18 cellular contexts compared by ENCODE assay signal in the genomic region with DNA sequence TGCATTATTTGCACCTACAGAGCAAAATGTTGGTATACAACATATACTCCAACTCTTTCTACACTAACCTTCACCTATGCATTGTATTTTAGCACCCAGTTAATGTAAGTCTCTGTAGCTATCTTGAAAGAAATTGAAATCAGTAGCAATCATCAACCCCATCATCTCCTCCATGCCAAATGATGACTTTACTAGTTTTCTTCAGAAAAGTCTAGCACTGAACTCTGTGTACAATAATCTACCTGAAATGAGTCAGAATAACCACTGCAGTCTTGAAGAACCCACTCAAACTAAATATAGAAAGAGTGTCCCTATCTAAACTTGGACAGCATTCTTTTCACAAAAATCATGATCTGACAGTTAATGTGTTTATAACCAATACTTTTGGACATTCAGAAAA. TPM values are rescaled to one million over a fixed set of nuclear protein-coding genes. Genes with fewer than 3 reads are reported as not detected.
DNase-seq lines count a peak whose midpoint lies in the region; ATAC-seq, FAIRE-seq and TF ChIP-seq lines count a peak whose summit lies in the region.
"Had no signal": no experiment of that assay in that cellular context is flagged by ENCODE, and none has a peak within 500 bp of the region (broad histone marks: within the 10 kb centered on the region; RNA-seq: fewer than 3 reads in every experiment).

No MANE protein-coding gene starts in this region.

- H3K79me2 ChIP-seq in astrocyte (ENCODE audit: insufficient read depth, low read length): peaks cover 91% of the 10 kb centered on the region

- H3K36me3 ChIP-seq in astrocyte (ENCODE audit: insufficient read depth, low read length) (no peaks in the 10 kb centered on the region), skeletal muscle satellite cell (ENCODE audit: insufficient read depth, low read length) (peaks cover 74% of the 10 kb centered on the region)

- no peaks in the 10 kb centered on the region for H3K27me3 Mint-ChIP-seq in activated CD8-positive, alpha-beta T cell treated with anti-CD3 and anti-CD28 coated beads for 36 hours
- H3K27me3 Mint-ChIP-seq in activated CD8-positive, alpha-beta T cell treated with anti-CD3 and anti-CD28 coated beads, Interleukin-2, amount 10 ng/mL, durations not matched to agents 7 days and 5 days (ENCODE audit: low read depth): no peaks in the 10 kb centered on the region
- H3K27me3 Mint-ChIP-seq in astrocyte (ENCODE audit: low read depth, unreplicated experiment): no peaks in the 10 kb centered on the region
- H3K27me3 Mint-ChIP-seq: natural killer cell treated with Interleukin-12 subunit alpha and Interleukin-12 subunit beta and Interleukin-15 and Interleukin-18, amount 100 ng/mL, for 72 hours had no signal

- no peak overlapping the region for H3K4me3 Mint-ChIP-seq in activated CD8-positive, alpha-beta T cell treated with anti-CD3 and anti-CD28 coated beads for 36 hours
- H3K4me3 Mint-ChIP-seq in activated CD8-positive, alpha-beta T cell treated with anti-CD3 and anti-CD28 coated beads, Interleukin-2, amount 10 ng/mL, durations not matched to agents 7 days and 5 days: no peak overlapping the region
- no peak overlapping the region for H3K4me3 Mint-ChIP-seq in astrocyte (ENCODE audit: unreplicated experiment)
- H3K4me3 Mint-ChIP-seq: natural killer cell treated with Interleukin-12 subunit alpha and Interleukin-12 subunit beta and Interleukin-15 and Interleukin-18, amount 100 ng/mL, for 72 hours; WTC11 had no signal

- no peaks in the 10 kb centered on the region for H3K36me3 Mint-ChIP-seq in activated CD8-positive, alpha-beta T cell treated with anti-CD3 and anti-CD28 coated beads for 36 hours (ENCODE audit: low read depth)
- H3K36me3 Mint-ChIP-seq in activated CD8-positive, alpha-beta T cell treated with anti-CD3 and anti-CD28 coated beads, Interleukin-2, amount 10 ng/mL, durations not matched to agents 7 days and 5 days (ENCODE audit: low read depth): peaks cover 12% of the 10 kb centered on the region
- peaks cover 5% of the 10 kb centered on the region for H3K36me3 Mint-ChIP-seq in astrocyte (ENCODE audit: low read depth, unreplicated experiment)
- H3K36me3 Mint-ChIP-seq: natural killer cell treated with Interleukin-12 subunit alpha and Interleukin-12 subunit beta and Interleukin-15 and Interleukin-18, amount 100 ng/mL, for 72 hours had no signal

- ATAC-seq in activated CD8-positive, alpha-beta T cell treated with anti-CD3 and anti-CD28 coated beads for 36 hours: peak; percentile 45
- ATAC-seq in activated CD8-positive, alpha-beta T cell treated with anti-CD3 and anti-CD28 coated beads, Interleukin-2, amount 10 ng/mL, durations not matched to agents 7 days and 5 days: no peak
- peak; percentile 45 for ATAC-seq in HG03342 (IDR thresholded peaks at IDR 0.05; ENCODE audit: unreplicated experiment)
- ATAC-seq in HG03520 (IDR thresholded peaks at IDR 0.05; ENCODE audit: unreplicated experiment): no peak
- ATAC-seq: natural killer cell treated with Interleukin-12 subunit alpha and Interleukin-12 subunit beta and Interleukin-15 and Interleukin-18, amount 100 ng/mL, for 72 hours; upper lobe of right lung; WTC11 had no signal

- H4K20me1 ChIP-seq in astrocyte (ENCODE audit: insufficient read depth, low read length): peaks cover 62% of the 10 kb centered on the region

- DNase-seq in activated CD8-positive, alpha-beta T cell treated with anti-CD3 and anti-CD28 coated beads for 36 hours: no peak
- no peak for DNase-seq in activated CD8-positive, alpha-beta T cell treated with anti-CD3 and anti-CD28 coated beads, Interleukin-2, amount 10 ng/mL, durations not matched to agents 7 days and 5 days
- DNase-seq in astrocyte (ENCODE audit: low read depth) (no peak), cerebellar cortex (ENCODE audit: low spot score) (no peak), NCI-H2107 treated with DMSO at 0.1 percent for 48 hours (lab: John Stamatoyannopoulos, UW; ENCODE audit: unreplicated experiment) (no peak)
- DNase-seq: amygdala; KBM-7; NCI-H1436 treated with DMSO at 0.1 percent for 48 hours; NCI-H510A; stimulated activated CD4-positive, alpha-beta T cell treated with anti-CD3 and anti-CD28 coated beads, Interleukin-4, amount 100 ng/mL, for 1 hour; upper lobe of right lung had no signal

- H3K4me3 ChIP-seq in astrocyte (ENCODE audit: insufficient read depth, low read depth, low read length): no peak overlapping the region
- peak overlapping the region; percentile 13 for H3K4me3 ChIP-seq in skeletal muscle satellite cell (ENCODE audit: low read length)
- H3K4me3 ChIP-seq: lung had no signal

- H3K27ac Mint-ChIP-seq in activated CD8-positive, alpha-beta T cell treated with anti-CD3 and anti-CD28 coated beads for 36 hours: no peak overlapping the region
- no peak overlapping the region for H3K27ac Mint-ChIP-seq in activated CD8-positive, alpha-beta T cell treated with anti-CD3 and anti-CD28 coated beads, Interleukin-2, amount 10 ng/mL, durations not matched to agents 7 days and 5 days
- no peak overlapping the region for H3K27ac Mint-ChIP-seq in astrocyte (ENCODE audit: unreplicated experiment)
- H3K27ac Mint-ChIP-seq: natural killer cell treated with Interleukin-12 subunit alpha and Interleukin-12 subunit beta and Interleukin-15 and Interleukin-18, amount 100 ng/mL, for 72 hours; WTC11 had no signal

- H3K9me3 Mint-ChIP-seq in activated CD8-positive, alpha-beta T cell treated with anti-CD3 and anti-CD28 coated beads for 36 hours: no peaks in the 10 kb centered on the region
- no peaks in the 10 kb centered on the region for H3K9me3 Mint-ChIP-seq in activated CD8-positive, alpha-beta T cell treated with anti-CD3 and anti-CD28 coated beads, Interleukin-2, amount 10 ng/mL, durations not matched to agents 7 days and 5 days (ENCODE audit: insufficient read depth)
- H3K9me3 Mint-ChIP-seq in astrocyte (ENCODE audit: unreplicated experiment): no peaks in the 10 kb centered on the region
- H3K9me3 Mint-ChIP-seq: natural killer cell treated with Interleukin-12 subunit alpha and Interleukin-12 subunit beta and Interleukin-15 and Interleukin-18, amount 100 ng/mL, for 72 hours; WTC11 had no signal

- no peaks in the 10 kb centered on the region for H3K9me3 ChIP-seq in astrocyte (ENCODE audit: insufficient read depth, low read depth, low read length)
- H3K9me3 ChIP-seq in skeletal muscle satellite cell (replicated peaks; ENCODE audit: low read length): no peaks in the 10 kb centered on the region
- H3K9me3 ChIP-seq: right atrium auricular region, upper lobe of right lung had no signal

- peaks cover 35% of the 10 kb centered on the region for H3K4me1 ChIP-seq in astrocyte (ENCODE audit: insufficient read depth, low read length)
- peaks cover 68% of the 10 kb centered on the region for H3K4me1 ChIP-seq in skeletal muscle satellite cell (ENCODE audit: control insufficient read depth, insufficient read depth, low read length)

- peaks cover 53% of the 10 kb centered on the region for H3K4me1 Mint-ChIP-seq in activated CD8-positive, alpha-beta T cell treated with anti-CD3 and anti-CD28 coated beads for 36 hours (ENCODE audit: low read depth)
- H3K4me1 Mint-ChIP-seq in activated CD8-positive, alpha-beta T cell treated with anti-CD3 and anti-CD28 coated beads, Interleukin-2, amount 10 ng/mL, durations not matched to agents 7 days and 5 days (ENCODE audit: low read depth): peaks cover 48% of the 10 kb centered on the region
- peaks cover 42% of the 10 kb centered on the region for H3K4me1 Mint-ChIP-seq in astrocyte (ENCODE audit: low read depth, unreplicated experiment)

- POLR2A ChIA-PET in activated CD8-positive, alpha-beta T cell treated with anti-CD3 and anti-CD28 coated beads for 36 hours (lab: Charles Lee): interaction anchor here (0.5 kb wide), 1 partner anchor 1141 kb away, joined by 3 read pairs; no protein-coding TSS in a partner anchor
- POLR2A ChIA-PET in activated CD8-positive, alpha-beta T cell treated with anti-CD3 and anti-CD28 coated beads, Interleukin-2, amount 10 ng/mL, durations not matched to agents 7 days and 5 days (lab: Charles Lee): no interaction called here

- no peak for TF ChIP-seq CTCF in activated CD8-positive, alpha-beta T cell treated with anti-CD3 and anti-CD28 coated beads for 36 hours (IDR thresholded peaks at IDR 0.05)
- TF ChIP-seq CTCF in astrocyte (IDR thresholded peaks at IDR 0.05; ENCODE audit: insufficient read depth, low read depth, low read length): no peak

- H3K9ac ChIP-seq in astrocyte (ENCODE audit: low read length) (no peak overlapping the region), skeletal muscle satellite cell (ENCODE audit: low read depth, low read length) (peak overlapping the region; percentile 40)

- CTCF ChIA-PET in activated CD8-positive, alpha-beta T cell treated with anti-CD3 and anti-CD28 coated beads for 36 hours (lab: Charles Lee): no interaction called here
- CTCF ChIA-PET in activated CD8-positive, alpha-beta T cell treated with anti-CD3 and anti-CD28 coated beads, Interleukin-2, amount 10 ng/mL, durations not matched to agents 7 days and 5 days (lab: Charles Lee): no interaction called here

- FAIRE-seq in astrocyte (lab: Jason Lieb, UNC): no peak

- H2AFZ ChIP-seq in astrocyte (ENCODE audit: low read depth, low read length): no peak overlapping the region

- H3K4me2 ChIP-seq in astrocyte (ENCODE audit: low read length) (peak overlapping the region; percentile 48), skeletal muscle satellite cell (ENCODE audit: low read length) (peak overlapping the region; percentile 98)

- intact Hi-C loops in activated CD8-positive, alpha-beta T cell treated with anti-CD3 and anti-CD28 coated beads for 36 hours (cut with micrococcal nuclease): no loop called here

- H3K27me3 ChIP-seq in astrocyte (ENCODE audit: insufficient read depth, low read length): no peaks in the 10 kb centered on the region
- H3K27me3 ChIP-seq in skeletal muscle satellite cell (ENCODE audit: control insufficient read depth, insufficient read depth, low read length): no peaks in the 10 kb centered on the region
- H3K27me3 ChIP-seq: right atrium auricular region, upper lobe of right lung had no signal

- H3K27ac ChIP-seq in astrocyte (ENCODE audit: low read depth, low read length): no peak overlapping the region
- H3K27ac ChIP-seq: right atrium auricular region, upper lobe of right lung had no signal

RNA-seq across cellular contexts. Expression of a gene that starts 9.8 kb away (rescaled TPM):
- total RNA-seq in activated CD8-positive, alpha-beta T cell treated with anti-CD3 and anti-CD28 coated beads for 36 hours: 1 to 10 TPM; 2.8 TPM
- total RNA-seq in activated CD8-positive, alpha-beta T cell treated with anti-CD3 and anti-CD28 coated beads, Interleukin-2, amount 10 ng/mL, durations not matched to agents 7 days and 5 days: 1 to 10 TPM; 3.2 to 3.3 TPM
- total RNA-seq in astrocyte: 14.4 and 20.1 TPM in 2 replicates
- total RNA-seq in skeletal muscle satellite cell (2012; rRNA removed): 2.0 and 2.4 TPM in 2 replicates

Comparison
In these comparisons a context has a peak if more than half of its experiments do, and no peak if none do; other contexts are left out.
1. ATAC-seq: peak in activated CD8-positive, alpha-beta T cell treated with anti-CD3 and anti-CD28 coated beads for 36 hours (single experiment) and HG03342 (single experiment); none in activated CD8-positive, alpha-beta T cell treated with anti-CD3 and anti-CD28 coated beads, Interleukin-2, amount 10 ng/mL, durations not matched to agents 7 days and 5 days (single experiment) and HG03520 (single experiment).